Comparison of ENCODE assay signal across 27 cellular contexts in the genomic region with DNA sequence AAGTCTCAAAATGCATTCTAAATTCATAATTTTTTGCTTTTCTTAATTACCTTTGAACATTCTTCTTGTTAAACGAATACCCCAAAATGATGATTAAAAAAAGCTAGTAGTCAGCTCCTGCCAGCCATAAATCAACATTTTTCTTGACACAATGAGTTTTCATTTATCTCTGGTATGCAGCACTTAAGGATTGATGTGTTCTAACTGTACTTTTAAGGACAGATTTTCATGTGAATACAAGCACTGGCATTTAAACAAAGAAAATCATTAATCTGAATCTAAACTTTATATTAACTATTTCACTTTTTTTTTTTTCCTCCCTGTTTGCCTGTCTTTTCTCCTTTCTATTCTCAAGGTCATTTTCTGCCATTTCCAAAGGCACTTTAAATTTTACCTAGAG.
"Had no signal": no experiment of that assay in that cellular context is flagged by ENCODE, and none has a peak within 500 bp of the region (broad histone marks: within the 10 kb centered on the region; RNA-seq: fewer than 3 reads in every experiment).

No MANE protein-coding gene starts in this region.

- FAIRE-seq: pancreas, urothelium cell line had no signal

- DNase-seq: heart right ventricle; islet precursor cell; left cardiac atrium; lower lobe of right lung; mammary epithelial cell; midbrain; mucosa of descending colon; naive thymus-derived CD4-positive, alpha-beta T cell; nucleus accumbens; pancreas; posterior cingulate gyrus; psoas muscle; right lobe of liver; stimulated activated CD4-positive, alpha-beta T cell treated with anti-CD3 and anti-CD28 coated beads, Interleukin-1b, Interleukin-23, amount 100 ng/mL, for 48 hours; stimulated activated CD4-positive, alpha-beta T cell treated with anti-CD3 and anti-CD28 coated beads, Interleukin-4, amount 100 ng/mL, for 1 hour; stimulated activated naive CD4-positive, alpha-beta T cell; tibial artery; trophoblast cell; upper lobe of right lung had no signal

- H3K36me3 ChIP-seq: heart right ventricle, lower lobe of right lung, pancreas, right atrium auricular region, right lobe of liver, suprapubic skin, thoracic aorta, tibial artery, upper lobe of right lung had no signal

- H3K27me3 ChIP-seq: heart right ventricle, hepatocyte, pancreas, right atrium auricular region, right lobe of liver, suprapubic skin, tibial artery, upper lobe of right lung had no signal

- ATAC-seq: heart right ventricle; left cardiac atrium; left lobe of liver; lower lobe of right lung; mucosa of descending colon; naive thymus-derived CD4-positive, alpha-beta T cell; natural killer cell treated with Interleukin-12 subunit alpha and Interleukin-12 subunit beta and Interleukin-15 and Interleukin-18, amount 100 ng/mL, for 72 hours; psoas muscle; right lobe of liver; upper lobe of right lung had no signal

- H3K4me2 ChIP-seq: hepatocyte, smooth muscle cell had no signal

- H3K79me2 ChIP-seq: hepatocyte had no signal

- H3K4me1 ChIP-seq: heart right ventricle, lower lobe of right lung, pancreas, psoas muscle, right atrium auricular region, right lobe of liver, suprapubic skin, tibial artery, upper lobe of right lung had no signal

- H3K4me3 ChIP-seq: heart right ventricle, hepatocyte, lower lobe of right lung, mucosa of descending colon, pancreas, psoas muscle, right atrium auricular region, right lobe of liver, smooth muscle cell, suprapubic skin, thoracic aorta, tibial artery, upper lobe of right lung had no signal

- H3K9me3 ChIP-seq: pancreas, psoas muscle, right lobe of liver had no signal

- H3K27ac ChIP-seq: heart right ventricle, hepatocyte, lower lobe of right lung, pancreas, psoas muscle, right atrium auricular region, right lobe of liver, suprapubic skin, thoracic aorta, tibial artery, upper lobe of right lung had no signal

- H2AFZ ChIP-seq: hepatocyte had no signal
